Comparison of ENCODE assay signal across 18 cellular contexts in genomic region chr6:170210026-170210390, GRCh38.
DNase-seq lines count a peak whose midpoint lies in the region; ATAC-seq and TF ChIP-seq lines count a peak whose summit lies in the region.
"Had no signal": no experiment of that assay in that cellular context is flagged by ENCODE, and none has a peak within 500 bp of the region (broad histone marks: within the 10 kb centered on the region; RNA-seq: fewer than 3 reads in every experiment).

No MANE protein-coding gene starts in this region.

- TF ChIP-seq CTCF in right atrium auricular region (IDR thresholded peaks at IDR 0.05), result no peak
- TF ChIP-seq CTCF in upper lobe of right lung (IDR thresholded peaks at IDR 0.05), result no peak

- DNase-seq in right atrium auricular region (ENCODE audit: low spot score), result peak; percentile 7
- no peak for DNase-seq in Right ventricle myocardium superior
- DNase-seq in activated CD8-positive, alpha-beta T cell treated with anti-CD3 and anti-CD28 coated beads, Interleukin-2, amount 10 ng/mL, durations not matched to agents 7 days and 5 days, result peak; percentile 17
- peak in 1 of 9 donors; percentile 15 for DNase-seq in naive thymus-derived CD4-positive, alpha-beta T cell
- peak; percentile 41 for DNase-seq in upper lobe of right lung
- DNase-seq in DMS79 (lab: John Stamatoyannopoulos, UW), result no peak
- no peak for DNase-seq in pons (ENCODE audit: low spot score)
- no peak for DNase-seq in HK-2 (ENCODE audit: unreplicated experiment)
- DNase-seq: activated CD4-positive, alpha-beta T cell treated with anti-CD3 and anti-CD28 coated beads for 48 hours; AML-193; left ventricle myocardium inferior; NCI-H1092; NCI-H2081; nucleus accumbens; right cardiac atrium; stimulated activated naive CD4-positive, alpha-beta T cell had no signal

- H3K4me1 Mint-ChIP-seq in activated CD8-positive, alpha-beta T cell treated with anti-CD3 and anti-CD28 coated beads, Interleukin-2, amount 10 ng/mL, durations not matched to agents 7 days and 5 days (ENCODE audit: low read depth), result peaks cover 6% of the 10 kb centered on the region
- H3K4me1 Mint-ChIP-seq in naive thymus-derived CD4-positive, alpha-beta T cell, result peaks cover 0 to 9% (median 0%) of the 10 kb centered on the region in 7 donors

- no peak overlapping the region for H3K4me3 Mint-ChIP-seq in activated CD8-positive, alpha-beta T cell treated with anti-CD3 and anti-CD28 coated beads, Interleukin-2, amount 10 ng/mL, durations not matched to agents 7 days and 5 days
- H3K4me3 Mint-ChIP-seq in naive thymus-derived CD4-positive, alpha-beta T cell, result no peak overlapping the region

- CTCF ChIA-PET in activated CD8-positive, alpha-beta T cell treated with anti-CD3 and anti-CD28 coated beads, Interleukin-2, amount 10 ng/mL, durations not matched to agents 7 days and 5 days (lab: Charles Lee), result no interaction called here
- CTCF ChIA-PET in naive thymus-derived CD4-positive, alpha-beta T cell (lab: Charles Lee), result no interaction called here

- no peaks in the 10 kb centered on the region for H3K4me1 ChIP-seq in right atrium auricular region
- no peaks in the 10 kb centered on the region for H3K4me1 ChIP-seq in naive thymus-derived CD4-positive, alpha-beta T cell (ENCODE audit: control insufficient read depth in 2 of 2, insufficient read depth in 2 of 2, low read length in 2 of 2)
- no peaks in the 10 kb centered on the region for H3K4me1 ChIP-seq in upper lobe of right lung
- H3K4me1 ChIP-seq: left ventricle myocardium inferior, upper lobe of left lung had no signal

- H3K27me3 ChIP-seq in right atrium auricular region (no peaks in the 10 kb centered on the region), upper lobe of right lung (peaks cover 21% of the 10 kb centered on the region)
- no peaks in the 10 kb centered on the region for H3K27me3 ChIP-seq in naive thymus-derived CD4-positive, alpha-beta T cell (ENCODE audit: control insufficient read depth in 2 of 2, insufficient read depth in 2 of 2, low read length in 2 of 2)

- H3K27me3 Mint-ChIP-seq in activated CD8-positive, alpha-beta T cell treated with anti-CD3 and anti-CD28 coated beads, Interleukin-2, amount 10 ng/mL, durations not matched to agents 7 days and 5 days (ENCODE audit: low read depth), result peaks cover 8% of the 10 kb centered on the region
- peaks cover 0 to 12% (median 5%) of the 10 kb centered on the region in 5 donors for H3K27me3 Mint-ChIP-seq in naive thymus-derived CD4-positive, alpha-beta T cell

- POLR2A ChIA-PET in activated CD8-positive, alpha-beta T cell treated with anti-CD3 and anti-CD28 coated beads, Interleukin-2, amount 10 ng/mL, durations not matched to agents 7 days and 5 days (lab: Charles Lee), result no interaction called here
- POLR2A ChIA-PET in naive thymus-derived CD4-positive, alpha-beta T cell (lab: Charles Lee), result no interaction called here

- H3K9me3 ChIP-seq in right atrium auricular region, result no peaks in the 10 kb centered on the region
- no peaks in the 10 kb centered on the region for H3K9me3 ChIP-seq in naive thymus-derived CD4-positive, alpha-beta T cell (ENCODE audit: control insufficient read depth in 2 of 3, low read length in 3 of 3)
- no peaks in the 10 kb centered on the region for H3K9me3 ChIP-seq in upper lobe of right lung
- H3K9me3 ChIP-seq: left ventricle myocardium inferior, upper lobe of left lung had no signal

- no peak overlapping the region for H3K27ac Mint-ChIP-seq in activated CD8-positive, alpha-beta T cell treated with anti-CD3 and anti-CD28 coated beads, Interleukin-2, amount 10 ng/mL, durations not matched to agents 7 days and 5 days
- H3K27ac Mint-ChIP-seq in naive thymus-derived CD4-positive, alpha-beta T cell, result no peak overlapping the region

- H3K36me3 ChIP-seq in right atrium auricular region (no peaks in the 10 kb centered on the region), upper lobe of right lung (no peaks in the 10 kb centered on the region)
- H3K36me3 ChIP-seq in naive thymus-derived CD4-positive, alpha-beta T cell (ENCODE audit: control insufficient read depth in 2 of 3, insufficient read depth in 3 of 3, low read length in 3 of 3), result no peaks in the 10 kb centered on the region
- H3K36me3 ChIP-seq: left ventricle myocardium inferior, upper lobe of left lung had no signal

- intact Hi-C loops in Right ventricle myocardium superior (cut with DNase I) (no loop called here), upper lobe of right lung (cut with DNase I) (no loop called here)
- intact Hi-C loops in naive thymus-derived CD4-positive, alpha-beta T cell (cut with micrococcal nuclease), result no loop called here

- no peaks in the 10 kb centered on the region for H3K36me3 Mint-ChIP-seq in activated CD8-positive, alpha-beta T cell treated with anti-CD3 and anti-CD28 coated beads, Interleukin-2, amount 10 ng/mL, durations not matched to agents 7 days and 5 days (ENCODE audit: low read depth)
- peaks cover 0 to 4% (median 0%) of the 10 kb centered on the region in 5 donors for H3K36me3 Mint-ChIP-seq in naive thymus-derived CD4-positive, alpha-beta T cell

- H3K4me3 ChIP-seq in right atrium auricular region (no peak overlapping the region), upper lobe of right lung (no peak overlapping the region)
- no peak overlapping the region for H3K4me3 ChIP-seq in naive thymus-derived CD4-positive, alpha-beta T cell (ENCODE audit: low read length)
- H3K4me3 ChIP-seq: left ventricle myocardium inferior, upper lobe of left lung had no signal

- H3K9me3 Mint-ChIP-seq in activated CD8-positive, alpha-beta T cell treated with anti-CD3 and anti-CD28 coated beads, Interleukin-2, amount 10 ng/mL, durations not matched to agents 7 days and 5 days (ENCODE audit: insufficient read depth), result peaks cover 5% of the 10 kb centered on the region
- peaks cover 0 to 14% (median 0%) of the 10 kb centered on the region in 11 donors for H3K9me3 Mint-ChIP-seq in naive thymus-derived CD4-positive, alpha-beta T cell

- H3K27ac ChIP-seq in right atrium auricular region (no peak overlapping the region), upper lobe of right lung (no peak overlapping the region)
- no peak overlapping the region for H3K27ac ChIP-seq in naive thymus-derived CD4-positive, alpha-beta T cell (ENCODE audit: low read depth, low read length)
- H3K27ac ChIP-seq: KMS-11, left ventricle myocardium inferior, upper lobe of left lung had no signal

- ATAC-seq in Right ventricle myocardium superior (ENCODE audit: poor library complexity) (no peak), upper lobe of right lung (no peak)
- ATAC-seq in activated CD8-positive, alpha-beta T cell treated with anti-CD3 and anti-CD28 coated beads, Interleukin-2, amount 10 ng/mL, durations not matched to agents 7 days and 5 days, result no peak
- peak; percentile 26 for ATAC-seq in naive thymus-derived CD4-positive, alpha-beta T cell
- ATAC-seq: right cardiac atrium had no signal

Comparison
In these comparisons a context has a peak if more than half of its experiments do, and no peak if none do; other contexts are left out.
1. DNase-seq: peak in right atrium auricular region (single experiment), activated CD8-positive, alpha-beta T cell treated with anti-CD3 and anti-CD28 coated beads, Interleukin-2, amount 10 ng/mL, durations not matched to agents 7 days and 5 days (single experiment) and upper lobe of right lung (single experiment); none in Right ventricle myocardium superior (single experiment), DMS79 (single experiment), pons (single experiment) and HK-2 (single experiment).